ENCODE assay signal across 15 cellular contexts in genomic region chr17:260031-260791, GRCh38.
DNase-seq lines count a peak whose midpoint lies in the region; FAIRE-seq and TF ChIP-seq lines count a peak whose summit lies in the region.
"Had no signal": no experiment of that assay in that cellular context is flagged by ENCODE, and none has a peak within 500 bp of the region (broad histone marks: within the 10 kb centered on the region; RNA-seq: fewer than 3 reads in every experiment).

No MANE protein-coding gene starts in this region.

- no peaks in the 10 kb centered on the region for H3K4me1 Mint-ChIP-seq in activated CD4-positive, alpha-beta T cell treated with anti-CD3 and anti-CD28 coated beads, Interleukin-2, amount 10 ng/mL, durations not matched to agents 7 days and 5 days
- H3K4me1 Mint-ChIP-seq in brain, result peaks cover 33% of the 10 kb centered on the region
- H3K4me1 Mint-ChIP-seq: neural crest cell had no signal

- TF ChIP-seq POLR2A in stomach (IDR thresholded peaks at IDR 0.05), result no peak

- H3K9me3 Mint-ChIP-seq in activated CD4-positive, alpha-beta T cell treated with anti-CD3 and anti-CD28 coated beads, Interleukin-2, amount 10 ng/mL, durations not matched to agents 7 days and 5 days, result no peaks in the 10 kb centered on the region
- H3K9me3 Mint-ChIP-seq in brain, result peaks cover 10 to 41% (median 27%) of the 10 kb centered on the region in 5 experiments
- H3K9me3 Mint-ChIP-seq: CD8-positive, alpha-beta T cell had no signal

- H3K36me3 ChIP-seq in stomach, result peaks cover 4 to 35% (median 9%) of the 10 kb centered on the region in 4 donors

- CTCF ChIA-PET in activated CD4-positive, alpha-beta T cell treated with anti-CD3 and anti-CD28 coated beads, Interleukin-2, amount 10 ng/mL, durations not matched to agents 7 days and 5 days (lab: Charles Lee), result interaction anchor here (0.8 to 1.1 kb wide), 2 partner anchors 11 to 39 kb away, joined by 3 read pairs; no protein-coding TSS in a partner anchor

- H3K27ac ChIP-seq in stomach, result no peak overlapping the region

- H3K27me3 Mint-ChIP-seq in activated CD4-positive, alpha-beta T cell treated with anti-CD3 and anti-CD28 coated beads, Interleukin-2, amount 10 ng/mL, durations not matched to agents 7 days and 5 days, result no peaks in the 10 kb centered on the region
- H3K27me3 Mint-ChIP-seq in brain, result peaks cover 19% of the 10 kb centered on the region

- no peak for TF ChIP-seq EP300 in stomach (IDR thresholded peaks at IDR 0.05)

- WGBS in stomach, 5 donors, result 70 to 84% (median 75%) methylated on average over 10 to 15 of the region's 15 CpGs

- TF ChIP-seq CTCF in brain (conservative IDR thresholded peaks at IDR 0.05) (no peak), stomach (IDR thresholded peaks at IDR 0.05) (no peak)

- no peak overlapping the region for H3K4me3 Mint-ChIP-seq in activated CD4-positive, alpha-beta T cell treated with anti-CD3 and anti-CD28 coated beads, Interleukin-2, amount 10 ng/mL, durations not matched to agents 7 days and 5 days
- H3K4me3 Mint-ChIP-seq in brain, result peak overlapping the region in 2 of 5 experiments; percentile 22 to 59
- H3K4me3 Mint-ChIP-seq: CD8-positive, alpha-beta T cell; neural crest cell had no signal

- H3K27ac Mint-ChIP-seq in activated CD4-positive, alpha-beta T cell treated with anti-CD3 and anti-CD28 coated beads, Interleukin-2, amount 10 ng/mL, durations not matched to agents 7 days and 5 days, result no peak overlapping the region
- peak overlapping the region in 3 of 5 experiments; percentile 16 to 95 (median 71) for H3K27ac Mint-ChIP-seq in brain
- H3K27ac Mint-ChIP-seq: CD8-positive, alpha-beta T cell had no signal

- DNase-seq in activated CD4-positive, alpha-beta T cell treated with anti-CD3 and anti-CD28 coated beads, Interleukin-2, amount 10 ng/mL, durations not matched to agents 7 days and 5 days, result peak; percentile 4
- DNase-seq in activated CD4-positive, alpha-beta T cell treated with anti-CD3 and anti-CD28 coated beads, Interleukin-2, amount 50 U/mL, for 48 hours, result no peak
- DNase-seq in mesenteric fat pad (ENCODE audit: low spot score) (peak; percentile 64), stomach (peak; percentile 19), amygdala (lab: John Stamatoyannopoulos, UW) (no peak), GM19239 (ENCODE audit: insufficient read length, low spot score) (no peak)
- DNase-seq in central memory CD4-positive, alpha-beta T cell, result no peak
- DNase-seq: activated gamma-delta T cell treated with Interleukin-2 at 50 U/mL for 16 hours; CD8-positive, alpha-beta T cell; KG1; stimulated activated CD4-positive, alpha-beta T cell treated with anti-CD3 and anti-CD28 coated beads, Interleukin-12 subunit alpha, Interleukin-12 subunit beta, amount 100 ng/mL, for 4 hours had no signal

- H3K4me3 ChIP-seq in stomach, result no peak overlapping the region
- H3K4me3 ChIP-seq: GM12878 had no signal

- POLR2A ChIA-PET in activated CD4-positive, alpha-beta T cell treated with anti-CD3 and anti-CD28 coated beads, Interleukin-2, amount 10 ng/mL, durations not matched to agents 7 days and 5 days (lab: Charles Lee), result no interaction called here

- intact Hi-C loops in stomach (cut with DNase I; ENCODE audit: low total_unique reads), result no loop called here

- H3K36me3 Mint-ChIP-seq in activated CD4-positive, alpha-beta T cell treated with anti-CD3 and anti-CD28 coated beads, Interleukin-2, amount 10 ng/mL, durations not matched to agents 7 days and 5 days (ENCODE audit: low read depth), result no peaks in the 10 kb centered on the region
- H3K36me3 Mint-ChIP-seq in brain, result peaks cover 22% of the 10 kb centered on the region
- H3K36me3 Mint-ChIP-seq: CD8-positive, alpha-beta T cell had no signal

- H3K9me3 ChIP-seq in stomach, result no peaks in the 10 kb centered on the region

- peaks cover 0 to 4% (median 0%) of the 10 kb centered on the region in 3 donors for H3K27me3 ChIP-seq in stomach

- no peak for FAIRE-seq in GM19239 (lab: Jason Lieb, UNC)
- FAIRE-seq: GM12878, TTC549 had no signal

- no peaks in the 10 kb centered on the region for H3K4me1 ChIP-seq in stomach

Comparison
In these comparisons a context has a peak if more than half of its experiments do, and no peak if none do; other contexts are left out.
1. DNase-seq: peak in activated CD4-positive, alpha-beta T cell treated with anti-CD3 and anti-CD28 coated beads, Interleukin-2, amount 10 ng/mL, durations not matched to agents 7 days and 5 days (single experiment), mesenteric fat pad (single experiment) and stomach (single experiment); none in activated CD4-positive, alpha-beta T cell treated with anti-CD3 and anti-CD28 coated beads, Interleukin-2, amount 50 U/mL, for 48 hours (0 of 2), amygdala (0 of 56), central memory CD4-positive, alpha-beta T cell (single experiment) and GM19239 (single experiment).